19 cellular contexts compared by ENCODE assay signal in genomic region chr2:55164534-55165104, GRCh38.
DNase-seq lines count a peak whose midpoint lies in the region; TF ChIP-seq lines count a peak whose summit lies in the region.
"Had no signal": no experiment of that assay in that cellular context is flagged by ENCODE, and none has a peak within 500 bp of the region (broad histone marks: within the 10 kb centered on the region; RNA-seq: fewer than 3 reads in every experiment).

No MANE protein-coding gene starts in this region.

- H3K27me3 ChIP-seq in GM23248 (replicated peaks; ENCODE audit: insufficient read depth): no peaks in the 10 kb centered on the region
- H3K27me3 ChIP-seq: adrenal gland, neural progenitor cell, testis had no signal

- no peaks in the 10 kb centered on the region for H3K36me3 ChIP-seq in GM23248 (ENCODE audit: low read depth)
- H3K36me3 ChIP-seq: adrenal gland, neural progenitor cell had no signal

- 98% methylated on average over 7 of the region's 7 CpGs for WGBS in GM23248 (ENCODE audit: low coverage in 1 of 2, low lambda C conversion rate in 2 of 2, missing lambda C conversion rate in 2 of 2), 2 experiments

- in situ Hi-C loops in GM23248 (cut with MboI): loop anchor here (10.0 kb wide), 1 partner anchor 260 kb away; no protein-coding TSS in a partner anchor

- DNase-seq in GM23248: no peak
- DNase-seq in amniotic epithelial cell (ENCODE audit: low read depth): peak; percentile 58
- DNase-seq in globus pallidus (ENCODE audit: low spot score): peak; percentile 42
- DNase-seq in progenitor cell of endocrine pancreas (ENCODE audit: low spot score, unreplicated experiment): no peak
- DNase-seq in stimulated activated CD8-positive, alpha-beta memory T cell treated with anti-CD3 and anti-CD28 coated beads, Interleukin-4, amount 100 ng/mL, for 48 hours: no peak
- DNase-seq in activated CD4-positive, alpha-beta T cell treated with anti-CD3 and anti-CD28 coated beads for 4 hours: no peak
- DNase-seq in RWPE1 (ENCODE audit: low spot score): no peak
- DNase-seq in activated gamma-delta T cell treated with Interleukin-2 at 50 U/mL for 16 hours: no peak
- DNase-seq: activated CD4-positive, alpha-beta T cell treated with anti-CD3 and anti-CD28 coated beads, Interleukin-2, amount 50 U/mL, for 1 hour; activated CD8-positive, alpha-beta memory T cell treated with anti-CD3 and anti-CD28 coated beads, Interleukin-2, amount 50 U/mL, for 4 hours; activated effector memory CD4-positive, alpha-beta T cell treated with anti-CD3 and anti-CD28 coated beads, Interleukin-2, amount 50 U/mL, for 16 hours; adrenal gland; CD8-positive, alpha-beta T cell; NCI-H187; NCI-H446; testis had no signal

- H3K36me3 Mint-ChIP-seq in progenitor cell of endocrine pancreas (ENCODE audit: insufficient read depth): no peaks in the 10 kb centered on the region
- H3K36me3 Mint-ChIP-seq: CD8-positive, alpha-beta T cell; IgD-negative memory B cell; memory B cell; neural progenitor cell had no signal

- H3K4me2 ChIP-seq in GM23248 (ENCODE audit: unreplicated experiment): no peak overlapping the region
- H3K4me2 ChIP-seq: neural progenitor cell had no signal

- H3K4me3 Mint-ChIP-seq in progenitor cell of endocrine pancreas (ENCODE audit: low read depth): no peak overlapping the region
- H3K4me3 Mint-ChIP-seq: CD8-positive, alpha-beta T cell; IgD-negative memory B cell; memory B cell; neural progenitor cell had no signal

- peak overlapping the region; percentile 93 for H3K27ac Mint-ChIP-seq in progenitor cell of endocrine pancreas
- H3K27ac Mint-ChIP-seq: CD8-positive, alpha-beta T cell; IgD-negative memory B cell; memory B cell; neural progenitor cell had no signal

- TF ChIP-seq CTCF in progenitor cell of endocrine pancreas (IDR thresholded peaks at IDR 0.05; ENCODE audit: unreplicated experiment) (no peak), RWPE1 (conservative IDR thresholded peaks at IDR 0.05; ENCODE audit: low read depth) (no peak)

- no peaks in the 10 kb centered on the region for H3K9me3 ChIP-seq in GM23248 (ENCODE audit: low read depth)
- H3K9me3 ChIP-seq: adrenal gland, testis had no signal

- H3K9ac ChIP-seq in GM23248: no peak overlapping the region
- H3K9ac ChIP-seq: neural progenitor cell had no signal

- peaks cover 68% of the 10 kb centered on the region for H3F3A ChIP-seq in GM23248 (ENCODE audit: insufficient read depth)

- H3K4me1 Mint-ChIP-seq in progenitor cell of endocrine pancreas (ENCODE audit: low read depth): peaks cover 69% of the 10 kb centered on the region

- H3K9me3 Mint-ChIP-seq in progenitor cell of endocrine pancreas (ENCODE audit: low read depth): no peaks in the 10 kb centered on the region
- H3K9me3 Mint-ChIP-seq: CD8-positive, alpha-beta T cell; IgD-negative memory B cell; memory B cell; neural progenitor cell had no signal

- no peak overlapping the region for H2AFZ ChIP-seq in GM23248
- H2AFZ ChIP-seq: neural progenitor cell had no signal

- peaks cover 87% of the 10 kb centered on the region for H3K4me1 ChIP-seq in GM23248 (ENCODE audit: insufficient read depth)

- H3K27me3 Mint-ChIP-seq in progenitor cell of endocrine pancreas: no peaks in the 10 kb centered on the region
- H3K27me3 Mint-ChIP-seq: IgD-negative memory B cell, memory B cell had no signal

- H3K27ac ChIP-seq in GM23248 (peak overlapping the region; percentile 85), RWPE1 (no peak overlapping the region)
- H3K27ac ChIP-seq: neural progenitor cell, testis had no signal

- H3K9me2 ChIP-seq in GM23248 (ENCODE audit: insufficient read depth): no peaks in the 10 kb centered on the region

- no peak overlapping the region for H3K4me3 ChIP-seq in GM23248
- H3K4me3 ChIP-seq: adrenal gland, neural progenitor cell, testis had no signal

- POLR2A ChIA-PET in RWPE1 (lab: Yijun Ruan, JAX; ENCODE audit: low non-redundant PET): no interaction called here

- peaks cover 51% of the 10 kb centered on the region for H3K79me2 ChIP-seq in GM23248 (ENCODE audit: insufficient read depth)

- CTCF ChIA-PET in RWPE1 (lab: Yijun Ruan, JAX): interaction anchor here (0.6 to 0.9 kb wide), 3 partner anchors 124 to 393 kb away, joined by 3 to 5 read pairs (median 3); no protein-coding TSS in a partner anchor

- H4K20me1 ChIP-seq in GM23248 (ENCODE audit: insufficient read depth): no peaks in the 10 kb centered on the region

Comparison
In these comparisons a context has a peak if more than half of its experiments do, and no peak if none do; other contexts are left out.
1. DNase-seq: peak in amniotic epithelial cell (single experiment) and globus pallidus (single experiment); none in GM23248 (single experiment), progenitor cell of endocrine pancreas (single experiment), stimulated activated CD8-positive, alpha-beta memory T cell treated with anti-CD3 and anti-CD28 coated beads, Interleukin-4, amount 100 ng/mL, for 48 hours (single experiment), activated CD4-positive, alpha-beta T cell treated with anti-CD3 and anti-CD28 coated beads for 4 hours (0 of 2), RWPE1 (single experiment) and activated gamma-delta T cell treated with Interleukin-2 at 50 U/mL for 16 hours (single experiment).